In the genomic region with DNA sequence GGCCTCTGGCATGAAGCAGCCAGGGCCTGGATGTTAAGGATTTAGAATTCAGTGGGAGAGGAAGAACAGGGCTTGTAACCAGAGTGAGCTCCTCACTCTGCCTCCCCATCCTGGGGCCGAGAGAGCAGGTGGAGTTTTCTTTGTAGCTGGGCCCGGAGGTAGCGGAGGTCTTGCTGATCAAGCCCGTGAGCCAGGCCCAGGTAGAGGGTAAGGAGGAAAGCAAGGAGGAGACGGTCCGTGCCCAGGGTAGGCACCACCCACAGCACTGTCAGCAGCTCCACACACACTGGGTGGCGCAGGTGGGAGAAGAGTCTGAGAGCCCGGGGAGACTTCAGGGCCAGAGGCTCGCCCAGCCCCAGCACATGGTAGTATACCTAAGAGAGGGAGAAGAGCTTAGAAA, we compare ENCODE assay signal across 10 cellular contexts. TPM values are rescaled to one million over a fixed set of nuclear protein-coding genes. Genes with fewer than 3 reads are reported as not detected.
DNase-seq lines count a peak whose midpoint lies in the region; ATAC-seq and TF ChIP-seq lines count a peak whose summit lies in the region.
"Had no signal": no experiment of that assay in that cellular context is flagged by ENCODE, and none has a peak within 500 bp of the region (broad histone marks: within the 10 kb centered on the region; RNA-seq: fewer than 3 reads in every experiment).

No MANE protein-coding gene starts in this region.

- H3K36me3 Mint-ChIP-seq in CD4-positive, alpha-beta T cell (ENCODE audit: low read depth): peaks cover 28% of the 10 kb centered on the region
- H3K36me3 Mint-ChIP-seq in IgD-negative memory B cell: peaks cover 5% of the 10 kb centered on the region

- peak overlapping the region; percentile 41 for H2BK15ac ChIP-seq in neuronal stem cell (ENCODE audit: low read length)

- H3K79me1 ChIP-seq in neuronal stem cell (ENCODE audit: low read depth, low read length): peaks cover 9% of the 10 kb centered on the region

- POLR2A ChIA-PET in CD4-positive, alpha-beta T cell (lab: Charles Lee): interaction anchor here (2.3 to 5.2 kb wide), 3 partner anchors 10 to 33 kb away, joined by 11 to 44 read pairs (median 21); a partner anchor contains a TSS

- H3K27me3 ChIP-seq in CD4-positive, alpha-beta T cell (ENCODE audit: control insufficient read depth, insufficient read depth, low read length): no peaks in the 10 kb centered on the region
- H3K27me3 ChIP-seq in colonic mucosa: no peaks in the 10 kb centered on the region
- H3K27me3 ChIP-seq in neuronal stem cell (ENCODE audit: control insufficient read depth in 3 of 3, insufficient read depth in 3 of 3, low read depth in 1 of 3, low read length in 3 of 3): no peaks in the 10 kb centered on the region

- H3K27me3 Mint-ChIP-seq in CD4-positive, alpha-beta T cell: no peaks in the 10 kb centered on the region
- no peaks in the 10 kb centered on the region for H3K27me3 Mint-ChIP-seq in IgD-negative memory B cell

- peak overlapping the region; percentile 98 for H3K4me3 Mint-ChIP-seq in CD4-positive, alpha-beta T cell
- H3K4me3 Mint-ChIP-seq in IgD-negative memory B cell: peak overlapping the region; percentile 99 to 100 (median 100)

- peak overlapping the region; percentile 49 for H2BK5ac ChIP-seq in neuronal stem cell (ENCODE audit: low read length)

- H2BK12ac ChIP-seq in neuronal stem cell (ENCODE audit: low read length): no peak overlapping the region

- H3K9ac ChIP-seq in colonic mucosa (ENCODE audit: low read depth in 2 of 2, low read length in 2 of 2) (peak overlapping the region; percentile 1 to 92), neuronal stem cell (ENCODE audit: low read depth, low read length, poor library complexity) (no peak overlapping the region)
- H3K9ac ChIP-seq: KMS-11 had no signal

- H3K4me3 ChIP-seq in colonic mucosa: no peak overlapping the region
- H3K4me3 ChIP-seq in neuronal stem cell (ENCODE audit: low read length in 2 of 2): peak overlapping the region in 1 of 2 donors; percentile 97

- DNase-seq in CD4-positive, alpha-beta T cell: no peak
- DNase-seq in colonic mucosa: no peak
- DNase-seq in neuronal stem cell (ENCODE audit: low spot score): no peak
- DNase-seq in SHP77 (lab: John Stamatoyannopoulos, UW): no peak
- no peak for DNase-seq in DMS79 (lab: John Stamatoyannopoulos, UW)
- DNase-seq: activated CD4-positive, alpha-beta T cell treated with anti-CD3 and anti-CD28 coated beads, Interleukin-2, amount 50 U/mL, for 4 hours had no signal

- H3K9me3 Mint-ChIP-seq in CD4-positive, alpha-beta T cell: no peaks in the 10 kb centered on the region
- H3K9me3 Mint-ChIP-seq in IgD-negative memory B cell: peaks cover 0 to 1% (median 0%) of the 10 kb centered on the region in 3 donors

- H3K23ac ChIP-seq in neuronal stem cell (ENCODE audit: low read depth, low read length, poor library complexity): no peak overlapping the region

- H3K4me2 ChIP-seq in neuronal stem cell (ENCODE audit: insufficient read depth, low read length, poor library complexity, severe bottlenecking): no peak overlapping the region

- H3K14ac ChIP-seq in neuronal stem cell (ENCODE audit: low read length): no peak overlapping the region

- H3K27ac Mint-ChIP-seq in CD4-positive, alpha-beta T cell: peak overlapping the region; percentile 94
- H3K27ac Mint-ChIP-seq in IgD-negative memory B cell: peak overlapping the region; percentile 98 to 100 (median 98)

- no peak for ATAC-seq in CD4-positive, alpha-beta T cell (ENCODE audit: poor library complexity)
- no peak for ATAC-seq in HG02885 (IDR thresholded peaks at IDR 0.05; ENCODE audit: poor library complexity, unreplicated experiment)
- no peak for ATAC-seq in GM18520 (IDR thresholded peaks at IDR 0.05; ENCODE audit: unreplicated experiment)

- CTCF ChIA-PET in CD4-positive, alpha-beta T cell (lab: Charles Lee): interaction anchor here (1.4 to 6.1 kb wide), 3 partner anchors 9 to 43 kb away, joined by 3 to 49 read pairs (median 28); a partner anchor contains a TSS

- no CpG with 5 or more reads among the region's 9 CpGs for WGBS in neuronal stem cell (ENCODE audit: extremely low coverage in 2 of 2, insufficient read length in 2 of 2, insufficient replicate concordance in 1 of 2), 2 donors

- H3K4ac ChIP-seq in neuronal stem cell (ENCODE audit: low read length): no peak overlapping the region

- no peak overlapping the region for H4K8ac ChIP-seq in neuronal stem cell (ENCODE audit: low read depth, low read length)

- no peak overlapping the region for H4K91ac ChIP-seq in neuronal stem cell (ENCODE audit: low read depth, low read length, poor library complexity)

- H2BK120ac ChIP-seq in neuronal stem cell (ENCODE audit: low read depth, low read length): no peak overlapping the region

- no peak overlapping the region for H3K18ac ChIP-seq in neuronal stem cell (ENCODE audit: low read length)

- H3K4me1 Mint-ChIP-seq in CD4-positive, alpha-beta T cell (ENCODE audit: low read depth): peaks cover 48% of the 10 kb centered on the region
- peaks cover 33 to 38% (median 35%) of the 10 kb centered on the region in 3 donors for H3K4me1 Mint-ChIP-seq in IgD-negative memory B cell

- no peaks in the 10 kb centered on the region for H3K36me3 ChIP-seq in colonic mucosa
- peaks cover 2 to 29% of the 10 kb centered on the region in 2 donors for H3K36me3 ChIP-seq in neuronal stem cell (replicated peaks in 1 of 2; ENCODE audit: control insufficient read depth in 2 of 2, insufficient read depth in 2 of 2, low read length in 2 of 2)

- no peak overlapping the region for H2AFZ ChIP-seq in neuronal stem cell (ENCODE audit: low read length)

- TF ChIP-seq CTCF in CD4-positive, alpha-beta T cell (IDR thresholded peaks at IDR 0.05): no peak
- no peak for TF ChIP-seq CTCF in colonic mucosa (IDR thresholded peaks at IDR 0.05)

- peak overlapping the region; percentile 98 for H3K27ac ChIP-seq in CD4-positive, alpha-beta T cell (ENCODE audit: low read depth, low read length)
- peak overlapping the region; percentile 84 for H3K27ac ChIP-seq in colonic mucosa
- H3K27ac ChIP-seq in neuronal stem cell (replicated peaks; ENCODE audit: low read length): no peak overlapping the region
- H3K27ac ChIP-seq: KMS-11 had no signal

- H3K4me1 ChIP-seq in colonic mucosa: peaks cover 11% of the 10 kb centered on the region
- peaks cover 42 to 50% of the 10 kb centered on the region in 2 donors for H3K4me1 ChIP-seq in neuronal stem cell (ENCODE audit: control insufficient read depth in 2 of 2, insufficient read depth in 1 of 2, low read depth in 1 of 2, low read length in 2 of 2)

- no peaks in the 10 kb centered on the region for H3K9me3 ChIP-seq in CD4-positive, alpha-beta T cell (ENCODE audit: control insufficient read depth, low read length)
- H3K9me3 ChIP-seq in colonic mucosa (no peaks in the 10 kb centered on the region), neuronal stem cell (replicated peaks in 1 of 2; ENCODE audit: control insufficient read depth in 2 of 2, insufficient read depth in 1 of 2, low read depth in 1 of 2, low read length in 2 of 2) (no peaks in the 10 kb centered on the region)

- intact Hi-C loops in CD4-positive, alpha-beta T cell (cut with DNase I, micrococcal nuclease): no loop called here
- intact Hi-C loops in colonic mucosa (cut with DNase I): no loop called here

- H2AK5ac ChIP-seq in neuronal stem cell (ENCODE audit: low read depth, low read length): peak overlapping the region; percentile 91

RNA-seq across cellular contexts. Expression of a gene that starts 2.1 kb away (rescaled TPM):
- total RNA-seq in CD4-positive, alpha-beta T cell: 10 to 100 TPM; 30.9 to 31.6 TPM
- polyA plus RNA-seq in IgD-negative memory B cell: 91.7 TPM
- 10 to 100 TPM in 1 of 2 donors, 1 to 10 TPM in 1; 8.3 to 22.8 TPM for total RNA-seq in colonic mucosa
- 54.3 TPM for polyA plus RNA-seq in neuronal stem cell (2013, experiment 1 of 2)
- polyA plus RNA-seq in neuronal stem cell (2013, experiment 2 of 2): 55.0 TPM

RNA-seq across cellular contexts. Expression of a gene that starts 2.2 kb away (rescaled TPM):
- 1 to 10 TPM; 3.8 to 4.4 TPM for total RNA-seq in CD4-positive, alpha-beta T cell
- polyA plus RNA-seq in IgD-negative memory B cell: 56.1 TPM
- total RNA-seq in colonic mucosa: 10 to 100 TPM in 1 of 2 donors, 1 to 10 TPM in 1; 7.4 to 19.2 TPM
- polyA plus RNA-seq in neuronal stem cell (2013, experiment 1 of 2): 98.1 TPM
- polyA plus RNA-seq in neuronal stem cell (2013, experiment 2 of 2): 96.2 TPM

RNA-seq across cellular contexts. Expression of a gene that starts 15.8 kb away (rescaled TPM):
- total RNA-seq in CD4-positive, alpha-beta T cell: 10 to 100 TPM; 15.9 to 16.1 TPM
- 21.6 TPM for polyA plus RNA-seq in IgD-negative memory B cell
- total RNA-seq in colonic mucosa: 10 to 100 TPM; 25.9 to 35.1 TPM
- 16.0 TPM for polyA plus RNA-seq in neuronal stem cell (2013, experiment 1 of 2)
- polyA plus RNA-seq in neuronal stem cell (2013, experiment 2 of 2): 14.8 TPM

RNA-seq across cellular contexts. Expression of a gene that starts 28.5 kb away (rescaled TPM):
- 10 to 100 TPM; 50.5 to 56.8 TPM for total RNA-seq in CD4-positive, alpha-beta T cell
- 4.6 TPM for polyA plus RNA-seq in IgD-negative memory B cell
- total RNA-seq in colonic mucosa: 10 to 100 TPM; 14.0 to 59.0 TPM
- polyA plus RNA-seq in neuronal stem cell (2013, experiment 1 of 2): 50.3 TPM
- polyA plus RNA-seq in neuronal stem cell (2013, experiment 2 of 2): 51.5 TPM

RNA-seq across cellular contexts. Expression of a gene that starts 31.6 kb away (rescaled TPM):
- total RNA-seq in CD4-positive, alpha-beta T cell: 10 to 100 TPM; 76.0 to 78.4 TPM
- polyA plus RNA-seq in IgD-negative memory B cell: 156 TPM
- total RNA-seq in colonic mucosa: 100 to 1,000 TPM; 213 to 605 TPM
- 2,147 TPM for polyA plus RNA-seq in neuronal stem cell (2013, experiment 1 of 2)
- 2,146 TPM for polyA plus RNA-seq in neuronal stem cell (2013, experiment 2 of 2)
